ENCODE assay signal across 8 cellular contexts in the genomic region with DNA sequence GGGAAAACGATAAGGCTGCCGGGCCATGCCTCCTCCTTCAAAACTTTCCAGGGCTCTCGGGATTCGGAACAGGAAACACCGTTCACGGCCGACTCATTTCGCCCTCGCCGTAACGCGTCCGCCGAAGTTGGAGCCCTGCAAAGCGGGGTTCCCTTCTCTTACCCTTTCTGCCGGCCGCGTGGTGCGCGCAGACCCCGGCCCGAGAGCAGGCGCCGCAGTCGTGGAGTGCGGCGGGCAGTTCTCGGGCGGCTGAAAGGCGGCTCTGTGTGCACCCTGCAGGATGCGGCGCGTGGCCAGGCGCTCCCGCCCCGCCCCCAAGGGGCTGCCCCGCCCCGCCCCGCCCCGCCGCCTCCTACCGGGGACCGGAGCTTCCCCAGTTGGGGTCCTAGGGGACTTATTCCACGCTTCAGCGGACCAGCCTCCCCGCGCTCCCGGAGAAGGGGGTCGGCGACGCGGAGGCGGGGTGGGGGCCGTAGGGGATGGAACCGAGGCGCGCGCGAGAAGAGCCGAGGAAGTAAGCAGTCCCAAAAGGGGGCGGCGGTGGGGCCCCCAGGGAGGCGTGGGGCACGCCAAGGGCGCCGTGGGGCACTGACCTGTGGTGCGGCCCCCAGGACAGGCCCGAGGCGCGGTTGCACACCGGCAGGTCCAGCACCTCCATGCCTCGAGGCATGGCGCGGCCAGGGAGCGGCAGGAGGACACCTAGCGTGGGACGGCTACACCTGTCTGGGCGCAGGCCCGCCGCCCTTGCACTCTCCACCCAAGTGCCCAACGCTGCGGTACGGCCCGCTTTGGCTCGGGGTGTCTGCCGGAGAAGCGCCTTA. TPM values are rescaled to one million over a fixed set of nuclear protein-coding genes. Genes with fewer than 3 reads are reported as not detected.
DNase-seq lines count a peak whose midpoint lies in the region; ATAC-seq and TF ChIP-seq lines count a peak whose summit lies in the region.

A gene (minus strand): TSS at position 268 of the 821 bp plus-strand sequence. CDS start 241 bp downstream, at position 27.

- TF ChIP-seq CTCF in tibial artery (IDR thresholded peaks at IDR 0.05): no peak

- peak within 1 kb of the TSS; percentile 49 to 91 for H3K27ac Mint-ChIP-seq in effector memory CD8-positive, alpha-beta T cell

- peak within 1 kb of the TSS; percentile 86 to 88 for H3K4me3 Mint-ChIP-seq in effector memory CD8-positive, alpha-beta T cell

- H3K4me1 ChIP-seq in tibial artery: peaks cover 3 to 22% (median 17%) of the 10 kb centered on the region in 4 donors

- H3K4me1 Mint-ChIP-seq in effector memory CD8-positive, alpha-beta T cell (ENCODE audit: low read depth in 2 of 2): peaks cover 27 to 51% of the 10 kb centered on the region in 2 donors

- no peaks in the 10 kb centered on the region for H3K9me3 Mint-ChIP-seq in effector memory CD8-positive, alpha-beta T cell

- peak; percentile 27 to 58 for DNase-seq in NCI-H524 (lab: John Stamatoyannopoulos, UW)
- no peak for DNase-seq in NCI-H524 treated with DMSO at 0.1 percent for 48 hours (lab: John Stamatoyannopoulos, UW)
- DNase-seq in HEK293T (ENCODE audit: extremely low spot score): peak; percentile 89
- peak; percentile 20 for DNase-seq in NCI-H1048 (lab: John Stamatoyannopoulos, UW)
- DNase-seq in activated CD4-positive, alpha-beta T cell treated with anti-CD3 and anti-CD28 coated beads for 4 hours: peak; percentile 45 to 59
- peak; percentile 37 to 48 (median 37) for DNase-seq in effector memory CD8-positive, alpha-beta T cell
- DNase-seq in mucosa of gallbladder (ENCODE audit: low spot score): peak; percentile 20
- no peak for DNase-seq in tibial artery

- CTCF ChIA-PET in HEK293T (lab: Yijun Ruan, JAX): no interaction called here

- no peak within 1 kb of the TSS for H3K27ac ChIP-seq in tibial artery

- H3K4me3 ChIP-seq in tibial artery: peak within 1 kb of the TSS; percentile 53 to 61

- no peaks in the 10 kb centered on the region for H3K36me3 ChIP-seq in tibial artery

- H3K27me3 ChIP-seq in tibial artery: peaks cover 0 to 21% of the 10 kb centered on the region in 2 donors

- POLR2A ChIA-PET in HEK293T (lab: Yijun Ruan, JAX): interaction anchor here (1.0 to 1.2 kb wide), 2 partner anchors 229 to 262 kb away, joined by 3 to 4 read pairs; a partner anchor contains a TSS

- peak; percentile 71 for ATAC-seq in effector memory CD8-positive, alpha-beta T cell (replicated peaks)

- intact Hi-C loops in tibial artery (cut with DNase I; ENCODE audit: low total_unique reads): no loop called here

- peaks cover 12% of the 10 kb centered on the region for H3K36me3 Mint-ChIP-seq in effector memory CD8-positive, alpha-beta T cell (ENCODE audit: insufficient read depth)

- peaks cover 0 to 28% of the 10 kb centered on the region in 2 donors for H3K27me3 Mint-ChIP-seq in effector memory CD8-positive, alpha-beta T cell

- no peaks in the 10 kb centered on the region for H3K9me3 ChIP-seq in tibial artery

TF ChIP-seq in HEK293T, 16 proteins besides CTCF, POLR2A, EP300 and RAD21:
- TF ChIP-seq ELF4 (IDR thresholded peaks at IDR 0.05) (no peak), L3MBTL2 (conservative IDR thresholded peaks at IDR 0.05) (peak; percentile 81), HDGF (IDR thresholded peaks at IDR 0.05; ENCODE audit: borderline replicate concordance) (no peak), FOXA1 (IDR thresholded peaks at IDR 0.05) (no peak)
TF ChIP-seq in HEK293T: peak in this region for 1.

RNA-seq across cellular contexts. Expression of the gene that starts here (rescaled TPM):
- total RNA-seq in mucosa of gallbladder: 1.8 TPM

Comparison
In these comparisons a context has a peak if more than half of its experiments do, and no peak if none do; other contexts are left out.
1. DNase-seq: peak in NCI-H524 (2 of 2), HEK293T (single experiment), NCI-H1048 (single experiment), activated CD4-positive, alpha-beta T cell treated with anti-CD3 and anti-CD28 coated beads for 4 hours (2 of 2), effector memory CD8-positive, alpha-beta T cell (3 of 3) and mucosa of gallbladder (single experiment); none in NCI-H524 treated with DMSO at 0.1 percent for 48 hours (single experiment) and tibial artery (0 of 2).